In the genomic region with DNA sequence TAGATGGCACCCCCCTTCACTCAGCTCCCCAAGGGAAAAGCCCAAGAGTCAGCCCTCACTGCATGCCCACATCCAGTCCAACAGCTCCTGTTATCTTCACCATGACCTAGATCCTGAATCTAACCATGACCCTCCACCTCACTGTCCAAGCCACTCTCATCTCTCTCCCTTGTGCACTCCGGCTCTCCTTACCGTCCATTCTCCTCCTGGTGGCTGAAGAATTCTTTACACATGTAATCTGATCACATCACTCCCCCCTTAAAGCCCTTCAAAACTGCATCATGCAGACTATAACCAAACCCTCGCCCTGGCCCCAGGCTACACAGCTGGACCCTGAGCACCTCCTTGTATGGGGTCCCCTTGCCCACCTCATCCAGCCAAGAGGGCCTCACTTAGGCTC, we compare ENCODE assay signal across 12 cellular contexts. TPM values are rescaled to one million over a fixed set of nuclear protein-coding genes. Genes with fewer than 3 reads are reported as not detected.
DNase-seq lines count a peak whose midpoint lies in the region; ATAC-seq, FAIRE-seq and TF ChIP-seq lines count a peak whose summit lies in the region.
"Had no signal": no experiment of that assay in that cellular context is flagged by ENCODE, and none has a peak within 500 bp of the region (broad histone marks: within the 10 kb centered on the region; RNA-seq: fewer than 3 reads in every experiment).

No MANE protein-coding gene starts in this region.

- peak overlapping the region; percentile 55 for H2AK5ac ChIP-seq in mesenchymal stem cell (ENCODE audit: low read length, severe bottlenecking)

- peak overlapping the region in 1 of 2 experiments; percentile 65; a peak in 1 of 4 replicates for H3K9ac ChIP-seq in K562 (ENCODE audit: insufficient read depth in 1 of 2, low read depth in 2 of 2, low read length in 2 of 2)
- no peak overlapping the region for H3K9ac ChIP-seq in mesenchymal stem cell (ENCODE audit: low read length)

- H4K20me1 ChIP-seq in K562 (replicated peaks; ENCODE audit: control insufficient read depth, insufficient read depth, low read length) = no peaks in the 10 kb centered on the region

- ATAC-seq in K562 = peak; percentile 87
- ATAC-seq: T-helper 17 cell had no signal

- WGBS in K562 (ENCODE audit: insufficient coverage, low coverage, missing lambda C conversion rate) = 34% methylated on average over 3 of the region's 3 CpGs
- WGBS in mesenchymal stem cell = 87% methylated on average over 3 of the region's 3 CpGs

- H3K27me3 ChIP-seq in K562 (ENCODE audit: control insufficient read depth in 2 of 2, insufficient read depth in 2 of 2, low read length in 2 of 2) = no peaks in the 10 kb centered on the region
- H3K27me3 ChIP-seq in mesenchymal stem cell (ENCODE audit: control insufficient read depth in 1 of 2, insufficient read depth in 1 of 2, low read length in 2 of 2) = no peaks in the 10 kb centered on the region

- peak overlapping the region in 1 of 2 experiments; percentile 34 for H3K23ac ChIP-seq in mesenchymal stem cell (ENCODE audit: low read length in 2 of 2)

- peaks cover 15% of the 10 kb centered on the region; the same call in 2 of the 3 replicates for H3K36me3 ChIP-seq in K562 (ENCODE audit: control insufficient read depth, insufficient read depth, low read length)
- peaks cover 0 to 10% of the 10 kb centered on the region in 2 experiments for H3K36me3 ChIP-seq in mesenchymal stem cell (ENCODE audit: control insufficient read depth in 1 of 2, insufficient read depth in 2 of 2, low read depth in 1 of 2, low read length in 2 of 2)

- H3K4me3 ChIP-seq in K562 (no peak overlapping the region), mesenchymal stem cell (ENCODE audit: insufficient read depth in 1 of 2, low read depth in 1 of 2, low read length in 2 of 2) (no peak overlapping the region)

- CTCF ChIA-PET in K562 (lab: Yijun Ruan, JAX; ENCODE audit: low intra/inter-chr PET ratio) = interaction anchor here (1.8 kb wide), 1 partner anchor 52 kb away, joined by 6 read pairs; no protein-coding TSS in a partner anchor

- H2AFZ ChIP-seq in K562 (ENCODE audit: low read depth, low read length) (no peak overlapping the region), mesenchymal stem cell (ENCODE audit: low read depth, low read length) (no peak overlapping the region)

- peak overlapping the region in 1 of 2 experiments; percentile 59 for H3K14ac ChIP-seq in mesenchymal stem cell (ENCODE audit: low read length in 2 of 2)

- TF ChIP-seq EP300 in Ishikawa (IDR thresholded peaks at IDR 0.05; ENCODE audit: borderline replicate concordance) (no peak), K562 (IDR thresholded peaks at IDR 0.05; ENCODE audit: low read length) (no peak)

- POLR2A ChIA-PET in K562 (lab: Yijun Ruan, JAX) = interaction anchor here (0.5 to 3.7 kb wide), 4 partner anchors 10 to 759 kb away, joined by 3 to 22 read pairs (median 7); no protein-coding TSS in a partner anchor

- H3K27ac ChIP-seq in K562 (ENCODE audit: extremely low read depth, low read depth, low read length) = no peak overlapping the region
- no peak overlapping the region for H3K27ac ChIP-seq in mesenchymal stem cell (ENCODE audit: low read length, poor library complexity, severe bottlenecking)
- no peak overlapping the region for H3K27ac ChIP-seq in caudate nucleus (ENCODE audit: low read depth, low read length)

- FAIRE-seq in K562 (lab: Jason Lieb, UNC) (peak; percentile 67), H54 (lab: Jason Lieb, UNC) (no peak)

- H2BK15ac ChIP-seq in mesenchymal stem cell (ENCODE audit: low read depth, poor library complexity, severe bottlenecking) = no peak overlapping the region

- TF ChIP-seq CTCF in AG09319 (IDR thresholded peaks at IDR 0.05; ENCODE audit: low read depth, low read length) = peak; percentile 21
- TF ChIP-seq CTCF in K562 (IDR thresholded peaks at IDR 0.05 in 2 of 3, conservative IDR thresholded peaks at IDR 0.05 in 1 of 3; ENCODE audit: insufficient read depth in 2 of 3, low read depth in 1 of 3, low read length in 3 of 3) = peak; percentile 53 to 61 (median 59)

- H3K4me1 ChIP-seq in K562 (replicated peaks in 1 of 2; ENCODE audit: control insufficient read depth in 2 of 2, insufficient read depth in 2 of 2, low read length in 2 of 2) = peaks cover 24 to 25% of the 10 kb centered on the region in 2 experiments
- H3K4me1 ChIP-seq in mesenchymal stem cell (ENCODE audit: control insufficient read depth, insufficient read depth, low read depth, low read length) = peaks cover 21% of the 10 kb centered on the region

- peaks cover 6% of the 10 kb centered on the region for H3K79me1 ChIP-seq in mesenchymal stem cell (replicated peaks; ENCODE audit: low read length, poor library complexity, severe bottlenecking)

- no peaks in the 10 kb centered on the region for H3K79me2 ChIP-seq in K562 (ENCODE audit: control insufficient read depth, insufficient read depth, low read length)

- in situ Hi-C loops in K562 (cut with MboI) = no loop called here

- DNase-seq in AG09319 (ENCODE audit: extremely low read depth, low read depth) (no peak), K562 (ENCODE audit: extremely low read depth in 1 of 4, low spot score in 3 of 4) (peak; percentile 50 to 69 (median 60)), mesenchymal stem cell (no peak), NCI-H2171 (lab: John Stamatoyannopoulos, UW) (no peak), caudate nucleus (lab: John Stamatoyannopoulos, UW) (no peak), H54 (ENCODE audit: insufficient read length, low spot score) (no peak)
- no peak for DNase-seq in stimulated activated CD4-positive, alpha-beta T cell treated with anti-CD3 and anti-CD28 coated beads, Interleukin-12 subunit alpha, Interleukin-12 subunit beta, amount 100 ng/mL, for 4 hours
- DNase-seq: activated T-cell treated with anti-CD3 and anti-CD28 coated beads, Interleukin-2, amount 50 U/mL, for 24 hours; NCI-H226; T-helper 17 cell had no signal

- TF ChIP-seq RAD21 in Ishikawa (IDR thresholded peaks at IDR 0.05; ENCODE audit: low read depth) (peak; percentile 42), K562 (CRISPR knock-in tag; conservative IDR thresholded peaks at IDR 0.05 in 1 of 2, IDR thresholded peaks at IDR 0.05 in 1 of 2) (peak; percentile 60 to 67)

- intact Hi-C loops in K562 (cut with micrococcal nuclease) = loop anchor here (5.0 kb wide), 1 partner anchor 67 kb away; no protein-coding TSS in a partner anchor

- no peak overlapping the region for H2BK5ac ChIP-seq in mesenchymal stem cell (ENCODE audit: low read depth, low read length, poor library complexity, severe bottlenecking)

- peak overlapping the region; percentile 59 to 82 for H2BK12ac ChIP-seq in mesenchymal stem cell (ENCODE audit: low read length in 2 of 2)

- H3K9me3 ChIP-seq in K562 (replicated peaks; ENCODE audit: control insufficient read depth, insufficient read depth, low read depth, low read length) (no peaks in the 10 kb centered on the region), mesenchymal stem cell (ENCODE audit: control insufficient read depth, low read length) (no peaks in the 10 kb centered on the region)

- peak overlapping the region in 1 of 2 experiments; percentile 25 for H3K18ac ChIP-seq in mesenchymal stem cell (ENCODE audit: low read depth in 1 of 2, low read length in 2 of 2)

- TF ChIP-seq POLR2A in K562 (conservative IDR thresholded peaks at IDR 0.05) (no peak), H54 (IDR thresholded peaks at IDR 0.05; ENCODE audit: low read depth, low read length) (no peak)

- H2BK120ac ChIP-seq in mesenchymal stem cell (ENCODE audit: low read depth, low read length) = peak overlapping the region; percentile 22

- no peak overlapping the region for H3K4ac ChIP-seq in mesenchymal stem cell (ENCODE audit: low read depth in 1 of 2, low read length in 2 of 2)

- H3K4me2 ChIP-seq in K562 (ENCODE audit: insufficient read depth, low read length) (0 out of 2 replicates have a peak overlapping the region, but pooled peaks have one; percentile 43), mesenchymal stem cell (ENCODE audit: low read length, poor library complexity, severe bottlenecking) (no peak overlapping the region)

- H4K8ac ChIP-seq in mesenchymal stem cell (ENCODE audit: low read length) = peak overlapping the region; percentile 57

- peak overlapping the region; percentile 3 for H4K91ac ChIP-seq in mesenchymal stem cell (ENCODE audit: low read length)

- no peaks in the 10 kb centered on the region for H3K9me1 ChIP-seq in K562 (ENCODE audit: control insufficient read depth, insufficient read depth, low read length)

- no TSS peak for BruUV-seq in K562 (replicated peaks; lab: Mats Ljungman, UMichigan)

RNA-seq across cellular contexts. Expression of a gene that starts 14.0 kb away (rescaled TPM):
- 9.3 and 18.9 TPM in 2 replicates for total RNA-seq in K562 (2011; cell fraction: chromatin; rRNA removed; ENCODE audit: low replicate concordance)
- total RNA-seq in K562 (2011; cell fraction: nucleolus; rRNA removed) = 15.7 and 18.8 TPM in 2 replicates
- 13.9 and 16.4 TPM in 2 replicates for total RNA-seq in K562 (2011; cell fraction: nucleoplasm; rRNA removed)
- 2.4 and 3.3 TPM in 2 replicates for total RNA-seq in K562 (2014; rRNA removed)
- total RNA-seq in K562 (2014; rRNA removed; fragmentation: Illumina TruSeq; extraction: Trizol) = 2.0 and 2.4 TPM in 2 replicates
- total RNA-seq in K562 (2015; rRNA removed; fragmentation: Illumina TruSeq; extraction: Trizol) = 2.5 and 2.6 TPM in 2 replicates
- total RNA-seq in K562 (2021) = 4.0 and 4.4 TPM in 2 replicates
- polyA plus RNA-seq in K562 (2011; rRNA removed) = 5.2 and 5.4 TPM in 2 replicates
- 8.8 and 14.1 TPM in 2 replicates for polyA plus RNA-seq in K562 (2011; cell fraction: cytosol; rRNA removed)
- 5.8 and 7.4 TPM in 2 replicates for polyA plus RNA-seq in K562 (2011; cell fraction: nucleus; rRNA removed)
- 4.5 and 6.9 TPM in 2 replicates for polyA plus RNA-seq in K562 (2012)
- polyA plus RNA-seq in K562 (2014; fragmentation: Illumina TruSeq; extraction: Trizol) = 2.9 and 3.3 TPM in 2 replicates
- 1 to 10 TPM; 1.1 to 1.2 TPM for polyA plus RNA-seq in K562 (2014; fragmentation: Nextera tagmentation; extraction: Ambion mirVana)
- polyA plus RNA-seq in K562 (2014; rRNA removed) = 2.7 and 3.0 TPM in 2 replicates
- 5.5 and 8.5 TPM in 2 replicates for polyA minus RNA-seq in K562 (2011; rRNA and poly(A)+ RNA removed)
- 7.4 and 8.5 TPM in 2 replicates for polyA minus RNA-seq in K562 (2011; cell fraction: cytosol; rRNA and poly(A)+ RNA removed)
- polyA minus RNA-seq in K562 (2011; cell fraction: nucleus; rRNA and poly(A)+ RNA removed) = 2.0 and 2.4 TPM in 2 replicates
- polyA plus RNA-seq in mesenchymal stem cell (2013, experiment 1 of 2) = 10.5 TPM
- 10.0 TPM for polyA plus RNA-seq in mesenchymal stem cell (2013, experiment 2 of 2)

RNA-seq across cellular contexts. Expression of a gene that starts 16.7 kb away (rescaled TPM):
- total RNA-seq in K562 (2011; cell fraction: chromatin; rRNA removed; ENCODE audit: low replicate concordance) = 79.1 and 202 TPM in 2 replicates
- 64.9 and 72.4 TPM in 2 replicates for total RNA-seq in K562 (2011; cell fraction: nucleolus; rRNA removed)
- 144 and 204 TPM in 2 replicates for total RNA-seq in K562 (2011; cell fraction: nucleoplasm; rRNA removed)
- total RNA-seq in K562 (2014; rRNA removed) (717 and 838 TPM in 2 replicates), K562 (2014; rRNA removed; fragmentation: Illumina TruSeq; extraction: Trizol) (432 and 614 TPM in 2 replicates), K562 (2015; rRNA removed; fragmentation: Illumina TruSeq; extraction: Trizol) (534 and 557 TPM in 2 replicates), K562 (2021) (595 and 622 TPM in 2 replicates)
- polyA plus RNA-seq in K562 (2011; rRNA removed) (269 and 330 TPM in 2 replicates), K562 (2014; fragmentation: Illumina TruSeq; extraction: Trizol) (1,051 and 1,453 TPM in 2 replicates), K562 (2014; fragmentation: Nextera tagmentation; extraction: Ambion mirVana) (1,000 to 10,000 TPM; 2,090 to 2,153 TPM), K562 (2014; rRNA removed) (481 and 592 TPM in 2 replicates)
- 40.0 and 111 TPM in 2 replicates for polyA plus RNA-seq in K562 (2011; cell fraction: cytosol; rRNA removed)
- 108 and 181 TPM in 2 replicates for polyA plus RNA-seq in K562 (2011; cell fraction: nucleus; rRNA removed)
- 743 and 1,035 TPM in 2 replicates for polyA plus RNA-seq in K562 (2012)
- polyA minus RNA-seq in K562 (2011; rRNA and poly(A)+ RNA removed) = 67.2 and 95.3 TPM in 2 replicates
- 80.8 and 100 TPM in 2 replicates for polyA minus RNA-seq in K562 (2011; cell fraction: cytosol; rRNA and poly(A)+ RNA removed)
- 35.7 and 84.1 TPM in 2 replicates for polyA minus RNA-seq in K562 (2011; cell fraction: nucleus; rRNA and poly(A)+ RNA removed)
- polyA plus RNA-seq in mesenchymal stem cell (2013, experiment 1 of 2) = 158 TPM
- polyA plus RNA-seq in mesenchymal stem cell (2013, experiment 2 of 2) = 158 TPM

RNA-seq across cellular contexts. Expression of a gene that starts 30.2 kb away (rescaled TPM):
- total RNA-seq in K562 (2011; cell fraction: chromatin; rRNA removed; ENCODE audit: low replicate concordance) = 50.6 and 72.2 TPM in 2 replicates
- total RNA-seq in K562 (2011; cell fraction: nucleolus; rRNA removed) = 35.2 and 36.8 TPM in 2 replicates
- total RNA-seq in K562 (2011; cell fraction: nucleoplasm; rRNA removed) = 48.3 and 56.9 TPM in 2 replicates
- 46.4 and 51.4 TPM in 2 replicates for total RNA-seq in K562 (2014; rRNA removed)
- 47.1 and 55.0 TPM in 2 replicates for total RNA-seq in K562 (2014; rRNA removed; fragmentation: Illumina TruSeq; extraction: Trizol)
- 40.5 and 41.4 TPM in 2 replicates for total RNA-seq in K562 (2015; rRNA removed; fragmentation: Illumina TruSeq; extraction: Trizol)
- 30.9 and 31.7 TPM in 2 replicates for total RNA-seq in K562 (2021)
- 45.0 and 48.8 TPM in 2 replicates for polyA plus RNA-seq in K562 (2011; rRNA removed)
- 26.1 and 34.8 TPM in 2 replicates for polyA plus RNA-seq in K562 (2011; cell fraction: cytosol; rRNA removed)
- 23.2 and 23.3 TPM in 2 replicates for polyA plus RNA-seq in K562 (2011; cell fraction: nucleus; rRNA removed)
- polyA plus RNA-seq in K562 (2012) = 18.8 and 21.2 TPM in 2 replicates
- polyA plus RNA-seq in K562 (2014; fragmentation: Illumina TruSeq; extraction: Trizol) = 48.8 and 50.0 TPM in 2 replicates
- polyA plus RNA-seq in K562 (2014; fragmentation: Nextera tagmentation; extraction: Ambion mirVana) = 10 to 100 TPM; 12.1 to 15.2 TPM
- polyA plus RNA-seq in K562 (2014; rRNA removed) = 52.3 and 53.8 TPM in 2 replicates
- 37.1 and 45.0 TPM in 2 replicates for polyA minus RNA-seq in K562 (2011; rRNA and poly(A)+ RNA removed)
- polyA minus RNA-seq in K562 (2011; cell fraction: cytosol; rRNA and poly(A)+ RNA removed) = 10.0 and 14.8 TPM in 2 replicates
- polyA minus RNA-seq in K562 (2011; cell fraction: nucleus; rRNA and poly(A)+ RNA removed) = 18.4 and 30.3 TPM in 2 replicates
- polyA plus RNA-seq in mesenchymal stem cell (2013, experiment 1 of 2) = 0.73 TPM
- polyA plus RNA-seq in mesenchymal stem cell (2013, experiment 2 of 2) = 0.89 TPM
- total RNA-seq: posterior vena cava had no signal

Comparison
In these comparisons a context has a peak if more than half of its experiments do, and no peak if none do; other contexts are left out.
1. DNase-seq: peak in K562 (4 of 4); none in AG09319 (single experiment), mesenchymal stem cell (single experiment), NCI-H2171 (single experiment), stimulated activated CD4-positive, alpha-beta T cell treated with anti-CD3 and anti-CD28 coated beads, Interleukin-12 subunit alpha, Interleukin-12 subunit beta, amount 100 ng/mL, for 4 hours (single experiment), caudate nucleus (0 of 61) and H54 (single experiment).